In genomic region chr4:188680004-188680666, GRCh38 we compare ENCODE assay signal across 18 cellular contexts.
"Had no signal": no experiment of that assay in that cellular context is flagged by ENCODE, and none has a peak within 500 bp of the region (broad histone marks: within the 10 kb centered on the region; RNA-seq: fewer than 3 reads in every experiment).

No MANE protein-coding gene starts in this region.

- H3K27ac Mint-ChIP-seq: activated naive CD8-positive, alpha-beta T cell treated with anti-CD3 and anti-CD28 coated beads, Interleukin-2, amount 50 U/mL, for 24 hours; endodermal cell; progenitor cell of endocrine pancreas; T-helper 1 cell treated with Interleukin-12 subunit alpha and Interleukin-12 subunit beta and Interleukin-4 antibody, amounts not matched to agents 30 μg/mL and 1 μg/mL, for 36 hours; type B pancreatic cell had no signal

- H3K4me3 ChIP-seq: esophagus squamous epithelium, gastroesophageal sphincter, thoracic aorta had no signal

- H3K4me3 Mint-ChIP-seq: activated naive CD8-positive, alpha-beta T cell treated with anti-CD3 and anti-CD28 coated beads, Interleukin-2, amount 50 U/mL, for 24 hours; endodermal cell; T-helper 1 cell treated with Interleukin-12 subunit alpha and Interleukin-12 subunit beta and Interleukin-4 antibody, amounts not matched to agents 30 μg/mL and 1 μg/mL, for 36 hours; type B pancreatic cell had no signal

- H3K4me1 Mint-ChIP-seq: activated naive CD8-positive, alpha-beta T cell treated with anti-CD3 and anti-CD28 coated beads, Interleukin-2, amount 50 U/mL, for 24 hours; endodermal cell had no signal

- H3K27me3 ChIP-seq: esophagus squamous epithelium, gastroesophageal sphincter had no signal

- DNase-seq: activated CD4-positive, alpha-beta T cell treated with anti-CD3 and anti-CD28 coated beads for 4 hours; activated CD4-positive, alpha-beta T cell treated with anti-CD3 and anti-CD28 coated beads, Interleukin-2, amount 50 U/mL, for 48 hours; activated CD4-positive, CD25-positive, alpha-beta regulatory T cell; activated effector memory CD4-positive, alpha-beta T cell treated with anti-CD3 and anti-CD28 coated beads, Interleukin-2, amount 50 U/mL, for 16 hours; activated naive CD4-positive, alpha-beta T cell treated with anti-CD3 and anti-CD28 coated beads, Interleukin-2, amount 50 U/mL, for 16 hours; activated naive CD8-positive, alpha-beta T cell treated with anti-CD3 and anti-CD28 coated beads, Interleukin-2, amount 50 U/mL, for 24 hours; cerebellar nuclear complex; cortex of kidney; endodermal cell; esophagus squamous epithelium; left ventricle myocardium superior; stimulated activated CD4-positive, alpha-beta T cell treated with anti-CD3 and anti-CD28 coated beads, Interleukin-4, amount 100 ng/mL, for 24 hours; stimulated activated naive CD4-positive, alpha-beta T cell treated with Interleukin-2 at 50 U/mL for 16 hours had no signal

- H3K27ac ChIP-seq: esophagus squamous epithelium, gastroesophageal sphincter, thoracic aorta had no signal

- ATAC-seq: activated naive CD8-positive, alpha-beta T cell treated with anti-CD3 and anti-CD28 coated beads, Interleukin-2, amount 50 U/mL, for 24 hours; gastroesophageal sphincter; left ventricle myocardium superior had no signal

- H3K4me1 ChIP-seq: esophagus squamous epithelium, gastroesophageal sphincter had no signal

- H3K9me3 ChIP-seq: esophagus squamous epithelium had no signal

- H3K27me3 Mint-ChIP-seq: activated naive CD8-positive, alpha-beta T cell treated with anti-CD3 and anti-CD28 coated beads, Interleukin-2, amount 50 U/mL, for 24 hours; progenitor cell of endocrine pancreas; type B pancreatic cell had no signal

- H3K36me3 Mint-ChIP-seq: type B pancreatic cell had no signal

- H3K36me3 ChIP-seq: esophagus squamous epithelium, gastroesophageal sphincter, thoracic aorta had no signal
